In genomic region chr13:19759669-19760068, GRCh38 we compare ENCODE assay signal across 19 cellular contexts. TPM values are rescaled to one million over a fixed set of nuclear protein-coding genes. Genes with fewer than 3 reads are reported as not detected.
A peak's percentile ranks its signal among the peaks of the same experiment; 100 is the strongest.
DNase-seq lines count a peak whose midpoint lies in the region; ATAC-seq, FAIRE-seq and TF ChIP-seq lines count a peak whose summit lies in the region.
"Had no signal": no experiment of that assay in that cellular context is flagged by ENCODE, and none has a peak within 500 bp of the region (broad histone marks: within the 10 kb centered on the region; RNA-seq: fewer than 3 reads in every experiment).

No MANE protein-coding gene starts in this region.

- TF ChIP-seq CTCF in endothelial cell of umbilical vein (IDR thresholded peaks at IDR 0.05; ENCODE audit: extremely low read depth in 1 of 2, insufficient read depth in 1 of 2, low read depth in 1 of 2, low read length in 2 of 2) = no peak

- no peak overlapping the region for H3K14ac ChIP-seq in mesenchymal stem cell (ENCODE audit: low read length in 2 of 2)

- H2BK15ac ChIP-seq in mesenchymal stem cell (ENCODE audit: low read depth, poor library complexity, severe bottlenecking) = no peak overlapping the region

- no peak overlapping the region for H3K18ac ChIP-seq in mesenchymal stem cell (ENCODE audit: low read depth in 1 of 2, low read length in 2 of 2)

- H3K27me3 ChIP-seq in SJSA1 (replicated peaks) (no peaks in the 10 kb centered on the region), endothelial cell of umbilical vein (ENCODE audit: control insufficient read depth in 2 of 2, insufficient read depth in 2 of 2, low read length in 2 of 2) (no peaks in the 10 kb centered on the region), Karpas-422 (ENCODE audit: low read length) (no peaks in the 10 kb centered on the region), mesenchymal stem cell (ENCODE audit: control insufficient read depth in 1 of 2, insufficient read depth in 1 of 2, low read length in 2 of 2) (no peaks in the 10 kb centered on the region)
- H3K27me3 ChIP-seq: BLaER1 had no signal

- CTCF ChIA-PET in endothelial cell of umbilical vein (lab: Charles Lee) = no interaction called here

- 87% methylated on average over 3 of the region's 5 CpGs for WGBS in mesenchymal stem cell

- no peak overlapping the region for H3K4ac ChIP-seq in mesenchymal stem cell (ENCODE audit: low read depth in 1 of 2, low read length in 2 of 2)

- H3K36me3 ChIP-seq in SJSA1 = peaks cover 62% of the 10 kb centered on the region
- H3K36me3 ChIP-seq in endothelial cell of umbilical vein (ENCODE audit: control insufficient read depth in 2 of 2, extremely low read depth in 1 of 2, insufficient read depth in 2 of 2, low read length in 2 of 2) = peaks cover 0 to 3% of the 10 kb centered on the region in 2 experiments
- H3K36me3 ChIP-seq in Karpas-422 (ENCODE audit: insufficient read depth, low read length) = peaks cover 38% of the 10 kb centered on the region; the same call in 1 of the 2 replicates
- H3K36me3 ChIP-seq in mesenchymal stem cell (ENCODE audit: control insufficient read depth in 1 of 2, insufficient read depth in 2 of 2, low read depth in 1 of 2, low read length in 2 of 2) = peaks cover 40 to 50% of the 10 kb centered on the region in 2 experiments

- dilution Hi-C loops in endothelial cell of umbilical vein (cut with MboI; ENCODE audit: extremely low pct_ligation_motif_present, low sequenced_read_pairs) = no loop called here

- H2AFZ ChIP-seq in endothelial cell of umbilical vein (ENCODE audit: low read depth, low read length) = no peak overlapping the region
- no peak overlapping the region for H2AFZ ChIP-seq in Karpas-422 (ENCODE audit: low read length)
- no peak overlapping the region for H2AFZ ChIP-seq in mesenchymal stem cell (ENCODE audit: low read depth, low read length)

- H3K9me3 ChIP-seq in SJSA1 (replicated peaks) (no peaks in the 10 kb centered on the region), endothelial cell of umbilical vein (replicated peaks; ENCODE audit: control insufficient read depth, insufficient read depth, low read length) (no peaks in the 10 kb centered on the region), Karpas-422 (ENCODE audit: low read length) (no peaks in the 10 kb centered on the region), mesenchymal stem cell (ENCODE audit: control insufficient read depth, low read length) (no peaks in the 10 kb centered on the region)
- H3K9me3 ChIP-seq: A549, BLaER1 had no signal

- no peak overlapping the region for H3K9ac ChIP-seq in endothelial cell of umbilical vein (replicated peaks; ENCODE audit: extremely low read depth, insufficient read depth, low read length)
- H3K9ac ChIP-seq in Karpas-422 (ENCODE audit: low read length) = no peak overlapping the region
- H3K9ac ChIP-seq in mesenchymal stem cell (ENCODE audit: low read length) = no peak overlapping the region
- H3K9ac ChIP-seq: BLaER1, KMS-11 had no signal

- H3K4me2 ChIP-seq in endothelial cell of umbilical vein (ENCODE audit: insufficient read depth, low read length) (no peak overlapping the region), Karpas-422 (ENCODE audit: low read depth, low read length, poor library complexity, severe bottlenecking) (no peak overlapping the region), mesenchymal stem cell (ENCODE audit: low read length, poor library complexity, severe bottlenecking) (no peak overlapping the region)
- H3K4me2 ChIP-seq: A549, BLaER1, KMS-11 had no signal

- no peak overlapping the region for H2AK5ac ChIP-seq in mesenchymal stem cell (ENCODE audit: low read length, severe bottlenecking)

- H3K79me1 ChIP-seq in mesenchymal stem cell (replicated peaks; ENCODE audit: low read length, poor library complexity, severe bottlenecking) = no peaks in the 10 kb centered on the region

- no peak overlapping the region for H2BK5ac ChIP-seq in mesenchymal stem cell (ENCODE audit: low read depth, low read length, poor library complexity, severe bottlenecking)

- H2BK12ac ChIP-seq in mesenchymal stem cell (ENCODE audit: low read length in 2 of 2) = no peak overlapping the region

- DNase-seq in EH (ENCODE audit: low read depth) (peak; percentile 30), HCEC 1CT (peak; percentile 70), SJSA1 (ENCODE audit: low read depth in 1 of 2, low spot score in 2 of 2) (peak in 1 of 2 experiments; percentile 32), endothelial cell of umbilical vein (ENCODE audit: low read depth, low spot score) (no peak), left cardiac atrium (no peak), Karpas-422 (no peak), mesenchymal stem cell (no peak)
- DNase-seq: CD4-positive, alpha-beta memory T cell; MM.1S; NCI-H1092; NCI-H1436 treated with DMSO at 0.1 percent for 48 hours; NCI-H2029; NCI-H345; NCI-H524 treated with DMSO at 0.1 percent for 48 hours had no signal

- POLR2A ChIA-PET in endothelial cell of umbilical vein (lab: Charles Lee) = no interaction called here

- H4K20me1 ChIP-seq in endothelial cell of umbilical vein (replicated peaks; ENCODE audit: control insufficient read depth, extremely low read depth, insufficient read depth, low read length) (peaks cover 3% of the 10 kb centered on the region), Karpas-422 (ENCODE audit: insufficient read depth, low read depth, low read length) (0 out of 2 replicates have a peak, but pooled peaks cover 14% of the 10 kb centered on the region)

- no peak overlapping the region for H4K91ac ChIP-seq in mesenchymal stem cell (ENCODE audit: low read length)

- no peaks in the 10 kb centered on the region for H3K9me1 ChIP-seq in endothelial cell of umbilical vein (replicated peaks; ENCODE audit: control insufficient read depth, extremely low read depth, insufficient read depth, low read length)

- peak; percentile 15 for FAIRE-seq in endothelial cell of umbilical vein (lab: Jason Lieb, UNC)
- FAIRE-seq: A549 had no signal

- H3K27ac ChIP-seq in SJSA1 (peak overlapping the region; percentile 19; the same call in 1 of the 2 replicates), endothelial cell of umbilical vein (ENCODE audit: insufficient read depth, low read depth, low read length) (no peak overlapping the region), Karpas-422 (ENCODE audit: low read length) (no peak overlapping the region), mesenchymal stem cell (ENCODE audit: low read length, poor library complexity, severe bottlenecking) (no peak overlapping the region)
- H3K27ac ChIP-seq: A549, BLaER1, KMS-11 had no signal

- H3K9me2 ChIP-seq in Karpas-422 (replicated peaks; ENCODE audit: insufficient read depth, low read length) = no peaks in the 10 kb centered on the region

- H2BK120ac ChIP-seq in mesenchymal stem cell (ENCODE audit: low read depth, low read length) = no peak overlapping the region

- H3K4me1 ChIP-seq in SJSA1 (replicated peaks) = peaks cover 4% of the 10 kb centered on the region
- no peaks in the 10 kb centered on the region for H3K4me1 ChIP-seq in endothelial cell of umbilical vein (ENCODE audit: control insufficient read depth, extremely low read depth, insufficient read depth, low read length)
- H3K4me1 ChIP-seq in Karpas-422 (ENCODE audit: low read length) = no peaks in the 10 kb centered on the region
- H3K4me1 ChIP-seq in mesenchymal stem cell (ENCODE audit: control insufficient read depth, insufficient read depth, low read depth, low read length) = peaks cover 2% of the 10 kb centered on the region
- H3K4me1 ChIP-seq: A549, BLaER1 had no signal

- no peak for TF ChIP-seq POLR2A in endothelial cell of umbilical vein (IDR thresholded peaks at IDR 0.05; ENCODE audit: low read depth, low read length)

- H3K23ac ChIP-seq in mesenchymal stem cell (ENCODE audit: low read length in 2 of 2) = no peak overlapping the region

- BruUV-seq in endothelial cell of umbilical vein (replicated peaks; lab: Mats Ljungman, UMichigan) = no TSS peak

- ATAC-seq in left cardiac atrium (no peak), HG02763 (IDR thresholded peaks at IDR 0.05; ENCODE audit: unreplicated experiment) (no peak)
- ATAC-seq: A549, HCT116 had no signal

- H3K79me2 ChIP-seq in endothelial cell of umbilical vein (ENCODE audit: control insufficient read depth, insufficient read depth, low read length) (peaks cover 94% of the 10 kb centered on the region), Karpas-422 (ENCODE audit: low read length) (peaks cover 96% of the 10 kb centered on the region)

- no peak overlapping the region for H4K8ac ChIP-seq in mesenchymal stem cell (ENCODE audit: low read length)

- H3K4me3 ChIP-seq in SJSA1 (no peak overlapping the region), endothelial cell of umbilical vein (replicated peaks in 1 of 3; ENCODE audit: insufficient read depth in 1 of 3, low read depth in 1 of 3, low read length in 3 of 3) (no peak overlapping the region), Karpas-422 (ENCODE audit: low read length) (no peak overlapping the region), mesenchymal stem cell (ENCODE audit: insufficient read depth in 1 of 2, low read depth in 1 of 2, low read length in 2 of 2) (no peak overlapping the region)
- H3K4me3 ChIP-seq: A549, BLaER1 had no signal

- intact Hi-C loops in endothelial cell of umbilical vein (cut with micrococcal nuclease) = no loop called here
- intact Hi-C loops in left cardiac atrium (cut with DNase I) = no loop called here

TF ChIP-seq in endothelial cell of umbilical vein, 7 proteins besides CTCF, POLR2A, EP300 and RAD21 (continues in another document):
- TF ChIP-seq GATA2 (IDR thresholded peaks at IDR 0.05; ENCODE audit: insufficient read depth, insufficient read length, low read depth, low read length) (no peak), EZH2 (IDR thresholded peaks at IDR 0.05; ENCODE audit: borderline replicate concordance, low read depth, low read length, severe bottlenecking) (no peak), MYC (IDR thresholded peaks at IDR 0.05; ENCODE audit: low read depth, low read length) (no peak)
- TF ChIP-seq, protein P1, sequence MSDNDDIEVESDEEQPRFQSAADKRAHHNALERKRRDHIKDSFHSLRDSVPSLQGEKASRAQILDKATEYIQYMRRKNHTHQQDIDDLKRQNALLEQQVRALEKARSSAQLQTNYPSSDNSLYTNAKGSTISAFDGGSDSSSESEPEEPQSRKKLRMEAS (IDR thresholded peaks at IDR 0.05; ENCODE audit: insufficient read depth, insufficient read length) = no peak

RNA-seq across cellular contexts. Expression of gene PSPC1, which starts 23.1 kb away (rescaled TPM):
- 33.2 and 35.8 TPM in 2 replicates for total RNA-seq in SJSA1 (2014; rRNA removed; shearing (Covaris generic))
- total RNA-seq in endothelial cell of umbilical vein = 55.7 and 59.1 TPM in 2 replicates
- polyA plus RNA-seq in endothelial cell of umbilical vein = 22.1 and 22.8 TPM in 2 replicates
- polyA plus RNA-seq in endothelial cell of umbilical vein (2011; cell fraction: cytosol; rRNA removed) = 34.2 and 34.8 TPM in 2 replicates
- polyA plus RNA-seq in endothelial cell of umbilical vein (2011; cell fraction: nucleus; rRNA removed) = 78.8 and 84.8 TPM in 2 replicates
- 41.8 and 51.4 TPM in 2 replicates for polyA plus RNA-seq in endothelial cell of umbilical vein (2012)
- 54.9 and 57.3 TPM in 2 replicates for polyA minus RNA-seq in endothelial cell of umbilical vein
- 11.9 TPM for polyA minus RNA-seq in endothelial cell of umbilical vein (2011; cell fraction: cytosol; rRNA and poly(A)+ RNA removed)
- polyA minus RNA-seq in endothelial cell of umbilical vein (2011; cell fraction: nucleus; rRNA and poly(A)+ RNA removed) = 115 and 118 TPM in 2 replicates
- 10 to 100 TPM; 21.8 to 27.1 TPM for total RNA-seq in left cardiac atrium
- 48.2 and 72.6 TPM in 2 replicates for total RNA-seq in Karpas-422 (2014; rRNA removed; shearing (Covaris generic); ENCODE audit: low replicate concordance)
- 42.2 TPM for polyA plus RNA-seq in mesenchymal stem cell (2013, experiment 1 of 2)
- 42.5 TPM for polyA plus RNA-seq in mesenchymal stem cell (2013, experiment 2 of 2)

Comparison
In these comparisons a context has a peak if more than half of its experiments do, and no peak if none do; other contexts are left out.
1. DNase-seq: peak in EH (single experiment) and HCEC 1CT (single experiment); none in endothelial cell of umbilical vein (single experiment), left cardiac atrium (single experiment), Karpas-422 (single experiment) and mesenchymal stem cell (single experiment).